In the genomic region with DNA sequence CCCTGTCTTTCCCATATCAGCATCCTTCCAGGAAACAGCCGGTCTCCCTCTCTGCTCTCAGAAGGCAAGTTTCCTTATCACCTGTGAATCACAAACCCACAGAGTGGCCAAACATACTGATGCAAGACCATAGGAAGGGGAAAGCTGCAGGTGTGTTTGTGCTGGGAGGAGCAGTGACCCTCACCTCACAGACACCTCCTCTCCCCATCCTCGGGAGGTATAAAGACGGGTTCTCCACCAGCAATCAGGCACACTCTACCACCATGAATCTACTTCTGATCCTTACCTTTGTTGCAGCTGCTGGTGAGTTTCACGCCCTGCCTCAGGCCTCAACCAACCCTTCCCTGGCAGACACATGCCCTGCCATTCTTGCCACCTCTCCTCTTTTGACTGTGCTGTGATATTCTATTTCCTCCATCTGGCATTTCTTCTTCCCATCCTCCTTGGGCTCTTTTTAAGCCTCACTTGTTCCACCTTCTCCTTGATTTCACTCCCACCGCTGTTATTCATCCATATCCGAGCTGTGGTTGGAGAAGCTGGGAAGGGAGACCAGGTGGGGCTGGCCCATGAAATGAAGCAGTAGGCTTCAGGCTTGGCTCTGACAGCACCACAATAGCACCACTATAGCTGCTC, we compare ENCODE assay signal across 12 cellular contexts. TPM values are rescaled to one million over a fixed set of nuclear protein-coding genes. Genes with fewer than 3 reads are reported as not detected.
DNase-seq lines count a peak whose midpoint lies in the region; ATAC-seq, FAIRE-seq and TF ChIP-seq lines count a peak whose summit lies in the region.
"Had no signal": no experiment of that assay in that cellular context is flagged by ENCODE, and none has a peak within 500 bp of the region (broad histone marks: within the 10 kb centered on the region; RNA-seq: fewer than 3 reads in every experiment).

Gene PRSS2, plus strand, starts transcription at position 251 of the 633 bp plus-strand sequence. Its CDS starts 13 bp downstream, at position 264.

- POLR2A ChIA-PET in CD4-positive, alpha-beta T cell (lab: Charles Lee), result no interaction called here

- H3K27ac Mint-ChIP-seq in CD4-positive, alpha-beta T cell, result no peak within 1 kb of the TSS
- H3K27ac Mint-ChIP-seq: activated CD4-positive, alpha-beta memory T cell treated with anti-CD3 and anti-CD28 coated beads for 36 hours had no signal

- no peak for FAIRE-seq in GM19239 (lab: Jason Lieb, UNC)
- FAIRE-seq: islet of Langerhans had no signal

- H3K9me3 Mint-ChIP-seq in CD4-positive, alpha-beta T cell, result no peaks in the 10 kb centered on the region
- H3K9me3 Mint-ChIP-seq: activated CD4-positive, alpha-beta memory T cell treated with anti-CD3 and anti-CD28 coated beads for 36 hours had no signal

- H3K27me3 ChIP-seq in CD4-positive, alpha-beta T cell (ENCODE audit: control insufficient read depth, insufficient read depth, low read length), result no peaks in the 10 kb centered on the region

- peak; percentile 34 for DNase-seq in iPS-NIHi11 (ENCODE audit: low spot score)
- DNase-seq in GM19239 (ENCODE audit: insufficient read length, low spot score), result no peak
- DNase-seq in DMS153 (lab: John Stamatoyannopoulos, UW), result no peak
- DNase-seq in retina, result no peak
- DNase-seq in CD4-positive, alpha-beta T cell, result no peak
- DNase-seq: activated CD4-positive, alpha-beta memory T cell treated with anti-CD3 and anti-CD28 coated beads for 36 hours; SHP77 treated with DMSO at 0.1 percent for 48 hours had no signal

- no peak for TF ChIP-seq CTCF in CD4-positive, alpha-beta T cell (IDR thresholded peaks at IDR 0.05)

- CTCF ChIA-PET in CD4-positive, alpha-beta T cell (lab: Charles Lee), result no interaction called here

- H3K27me3 Mint-ChIP-seq in CD4-positive, alpha-beta T cell, result no peaks in the 10 kb centered on the region
- H3K27me3 Mint-ChIP-seq: activated CD4-positive, alpha-beta memory T cell treated with anti-CD3 and anti-CD28 coated beads for 36 hours had no signal

- H3K36me3 Mint-ChIP-seq in CD4-positive, alpha-beta T cell (ENCODE audit: low read depth), result no peaks in the 10 kb centered on the region
- H3K36me3 Mint-ChIP-seq: activated CD4-positive, alpha-beta memory T cell treated with anti-CD3 and anti-CD28 coated beads for 36 hours had no signal

- no peak within 1 kb of the TSS for H3K4me3 Mint-ChIP-seq in CD4-positive, alpha-beta T cell
- H3K4me3 Mint-ChIP-seq: activated CD4-positive, alpha-beta memory T cell treated with anti-CD3 and anti-CD28 coated beads for 36 hours had no signal

- H3K4me1 Mint-ChIP-seq in CD4-positive, alpha-beta T cell (ENCODE audit: low read depth), result no peaks in the 10 kb centered on the region

- H3K27ac ChIP-seq in CD4-positive, alpha-beta T cell (ENCODE audit: low read depth, low read length), result no peak within 1 kb of the TSS

- no peak for TF ChIP-seq POLR2A in GM18505 (IDR thresholded peaks at IDR 0.05; ENCODE audit: borderline replicate concordance, extremely low read depth, insufficient read depth, insufficient read length)

- no peaks in the 10 kb centered on the region for H3K9me3 ChIP-seq in CD4-positive, alpha-beta T cell (ENCODE audit: control insufficient read depth, low read length)

- ATAC-seq in GM18505 (IDR thresholded peaks at IDR 0.05; ENCODE audit: unreplicated experiment) (peak; percentile 26), GM21447 (IDR thresholded peaks at IDR 0.05; ENCODE audit: unreplicated experiment) (peak; percentile 33), HG03175 (IDR thresholded peaks at IDR 0.05; ENCODE audit: unreplicated experiment) (peak; percentile 18)
- no peak for ATAC-seq in CD4-positive, alpha-beta T cell (ENCODE audit: poor library complexity)

- intact Hi-C loops in CD4-positive, alpha-beta T cell (cut with DNase I, micrococcal nuclease), result loop anchor here in 1 of 2 experiments (2.0 kb wide), 1 partner anchor 16 kb away; no protein-coding TSS in a partner anchor

RNA-seq across cellular contexts. Expression of gene PRSS2, which starts in this region (rescaled TPM):
- not detected for total RNA-seq in CD4-positive, alpha-beta T cell
- total RNA-seq: activated CD4-positive, alpha-beta memory T cell treated with anti-CD3 and anti-CD28 coated beads for 36 hours; epithelial cell of proximal tubule had no signal
